14 cellular contexts compared by ENCODE assay signal in genomic region chrX:108186811-108187210, GRCh38.
A peak's percentile ranks its signal among the peaks of the same experiment; 100 is the strongest.
DNase-seq lines count a peak whose midpoint lies in the region; ATAC-seq and TF ChIP-seq lines count a peak whose summit lies in the region.
"Had no signal": no experiment of that assay in that cellular context is flagged by ENCODE, and none has a peak within 500 bp of the region (broad histone marks: within the 10 kb centered on the region; RNA-seq: fewer than 3 reads in every experiment).

No MANE protein-coding gene starts in this region.

- no peak overlapping the region for H2AFZ ChIP-seq in PC-9
- no peak overlapping the region for H2AFZ ChIP-seq in osteoblast (ENCODE audit: low read length)
- no peak overlapping the region for H2AFZ ChIP-seq in neural progenitor cell (replicated peaks)

- intact Hi-C loops in PC-9 (cut with micrococcal nuclease; ENCODE audit: unreplicated experiment) (loop anchor here (2.0 kb wide), 1 partner anchor 96 kb away; the partner anchor contains the start of genes ATG4A and PSMD10), head of caudate nucleus (cut with DNase I) (no loop called here), natural killer cell (cut with micrococcal nuclease) (no loop called here)

- H3K9ac ChIP-seq in neural progenitor cell: no peak overlapping the region

- H3K27me3 Mint-ChIP-seq in neural progenitor cell (ENCODE audit: insufficient read depth, low read depth) (peaks cover 2% of the 10 kb centered on the region), natural killer cell (ENCODE audit: low read depth in 2 of 2) (peaks cover 0 to 17% of the 10 kb centered on the region in 2 donors)

- peaks cover 14% of the 10 kb centered on the region; the same call in 1 of the 2 replicates for H3K4me1 ChIP-seq in PC-9 (replicated peaks; ENCODE audit: insufficient read depth)
- H3K4me1 ChIP-seq in osteoblast (ENCODE audit: insufficient read depth, low read length): no peaks in the 10 kb centered on the region
- no peaks in the 10 kb centered on the region for H3K4me1 ChIP-seq in neural progenitor cell

- H3K4me1 Mint-ChIP-seq in neural progenitor cell (peaks cover 7% of the 10 kb centered on the region), natural killer cell (no peaks in the 10 kb centered on the region)
- H3K4me1 Mint-ChIP-seq: activated B cell treated with CpG ODN at 0.5 μM for 24 hours had no signal

- peaks cover 87% of the 10 kb centered on the region for H3K36me3 Mint-ChIP-seq in neural progenitor cell
- no peaks in the 10 kb centered on the region for H3K36me3 Mint-ChIP-seq in natural killer cell

- no peak overlapping the region for H3K4me3 Mint-ChIP-seq in neural progenitor cell
- H3K4me3 Mint-ChIP-seq in natural killer cell: no peak overlapping the region
- H3K4me3 Mint-ChIP-seq: activated B cell treated with CpG ODN at 0.5 μM for 24 hours had no signal

- POLR2A ChIA-PET in PC-9 (lab: Charles Lee; ENCODE audit: unreplicated experiment): no interaction called here

- DNase-seq in Daoy (ENCODE audit: low read depth) (peak; percentile 80), PC-9 (peak; percentile 41 to 87), epithelial cell of prostate (ENCODE audit: low read depth, low spot score) (peak; percentile 18), osteoblast (ENCODE audit: insufficient read length, low spot score, missing footprints) (peak; percentile 36), head of caudate nucleus (no peak), neural progenitor cell (ENCODE audit: low spot score) (no peak), natural killer cell (no peak)
- DNase-seq: activated B cell treated with CpG ODN at 0.5 μM for 24 hours, activated T-cell treated with anti-CD3 and anti-CD28 coated beads for 4 hours, anterior cingulate cortex, erythroblast, NCI-H524 treated with DMSO at 0.1 percent for 48 hours had no signal

- H3K27me3 ChIP-seq in PC-9 (ENCODE audit: insufficient read depth, low read depth): no peaks in the 10 kb centered on the region
- H3K27me3 ChIP-seq in osteoblast (ENCODE audit: insufficient read depth, low read length): peaks cover 50% of the 10 kb centered on the region
- no peaks in the 10 kb centered on the region for H3K27me3 ChIP-seq in neural progenitor cell

- H3K79me2 ChIP-seq in PC-9 (ENCODE audit: low read depth): no peaks in the 10 kb centered on the region
- no peaks in the 10 kb centered on the region for H3K79me2 ChIP-seq in osteoblast (ENCODE audit: insufficient read depth, low read length)
- no peaks in the 10 kb centered on the region for H3K79me2 ChIP-seq in neural progenitor cell (ENCODE audit: low read depth)

- ATAC-seq in natural killer cell: no peak
- no peak for ATAC-seq in GM19023 (IDR thresholded peaks at IDR 0.05; ENCODE audit: unreplicated experiment)
- ATAC-seq: Right ventricle myocardium inferior had no signal

- H3F3A ChIP-seq in PC-9 (ENCODE audit: insufficient read depth, low read depth): peaks cover 14% of the 10 kb centered on the region; the same call in 1 of the 2 replicates
- no peaks in the 10 kb centered on the region for H3F3A ChIP-seq in neural progenitor cell (ENCODE audit: low read depth)

- TF ChIP-seq CTCF in PC-9 (conservative IDR thresholded peaks at IDR 0.05) (no peak), osteoblast (IDR thresholded peaks at IDR 0.05; ENCODE audit: extremely low read depth, low read depth, low read length) (no peak), neural progenitor cell (IDR thresholded peaks at IDR 0.05) (no peak), natural killer cell (IDR thresholded peaks at IDR 0.05) (no peak)

- H3K4me2 ChIP-seq in PC-9 (peak overlapping the region; percentile 18; the same call in 1 of the 2 replicates), osteoblast (ENCODE audit: insufficient read depth, low read length) (no peak overlapping the region), neural progenitor cell (no peak overlapping the region)

- CTCF ChIA-PET in PC-9 (lab: Charles Lee): no interaction called here

- H4K20me1 ChIP-seq in PC-9 (ENCODE audit: insufficient read depth) (no peaks in the 10 kb centered on the region), osteoblast (ENCODE audit: insufficient read depth, low read length) (no peaks in the 10 kb centered on the region), neural progenitor cell (ENCODE audit: low read depth) (no peaks in the 10 kb centered on the region)

- no peaks in the 10 kb centered on the region for H3K36me3 ChIP-seq in PC-9 (ENCODE audit: low read depth)
- no peaks in the 10 kb centered on the region for H3K36me3 ChIP-seq in osteoblast (ENCODE audit: insufficient read depth, low read length)
- H3K36me3 ChIP-seq in neural progenitor cell: no peaks in the 10 kb centered on the region

- no peak overlapping the region for H3K27ac Mint-ChIP-seq in neural progenitor cell
- H3K27ac Mint-ChIP-seq in natural killer cell: no peak overlapping the region
- H3K27ac Mint-ChIP-seq: activated B cell treated with CpG ODN at 0.5 μM for 24 hours had no signal

- no peaks in the 10 kb centered on the region for H3K9me2 ChIP-seq in PC-9 (ENCODE audit: insufficient read depth)

- BruUV-seq in PC-9 (replicated peaks; lab: Mats Ljungman, UMichigan): no TSS peak

- H3K27ac ChIP-seq in PC-9 (0 out of 2 replicates have a peak overlapping the region, but pooled peaks have one; percentile 11), epithelial cell of prostate (peak overlapping the region; percentile 31), osteoblast (ENCODE audit: low read depth, low read length) (no peak overlapping the region), neural progenitor cell (no peak overlapping the region)

- H3K9me3 ChIP-seq in PC-9 (ENCODE audit: insufficient read depth, low read depth) (no peaks in the 10 kb centered on the region), osteoblast (ENCODE audit: low read depth, low read length) (no peaks in the 10 kb centered on the region), neural progenitor cell (ENCODE audit: low read depth) (no peaks in the 10 kb centered on the region)

- H3K9me3 Mint-ChIP-seq in neural progenitor cell (no peaks in the 10 kb centered on the region), natural killer cell (no peaks in the 10 kb centered on the region)
- H3K9me3 Mint-ChIP-seq: activated B cell treated with CpG ODN at 0.5 μM for 24 hours had no signal

- H3K4me3 ChIP-seq in PC-9 (no peak overlapping the region), osteoblast (ENCODE audit: insufficient read depth, low read length) (no peak overlapping the region), neural progenitor cell (no peak overlapping the region)

Comparison
In these comparisons a context has a peak if more than half of its experiments do, and no peak if none do; other contexts are left out.
1. DNase-seq: peak in Daoy (single experiment), PC-9 (2 of 2), epithelial cell of prostate (single experiment) and osteoblast (single experiment); none in head of caudate nucleus (0 of 42), neural progenitor cell (single experiment) and natural killer cell (single experiment).
2. H3K27ac ChIP-seq: peak in PC-9 (single experiment) and epithelial cell of prostate (single experiment); none in osteoblast (single experiment) and neural progenitor cell (single experiment).